In genomic region chr9:20980713-20981481, GRCh38 we compare ENCODE assay signal across 9 cellular contexts. TPM values are rescaled to one million over a fixed set of nuclear protein-coding genes. Genes with fewer than 3 reads are reported as not detected.
DNase-seq lines count a peak whose midpoint lies in the region; ATAC-seq and TF ChIP-seq lines count a peak whose summit lies in the region.
"Had no signal": no experiment of that assay in that cellular context is flagged by ENCODE, and none has a peak within 500 bp of the region (broad histone marks: within the 10 kb centered on the region; RNA-seq: fewer than 3 reads in every experiment).

No MANE protein-coding gene starts in this region.

- peak in 1 of 2 donors; percentile 14 for TF ChIP-seq POLR2A in adrenal gland (IDR thresholded peaks at IDR 0.05)

- H3K36me3 ChIP-seq in adrenal gland (replicated peaks in 1 of 2): no peaks in the 10 kb centered on the region
- H3K36me3 ChIP-seq: ovary had no signal

- 18 to 25% (median 23%) methylated on average over 3 of the region's 3 CpGs for WGBS in adrenal gland, 4 donors

- no peaks in the 10 kb centered on the region for H3K9me3 ChIP-seq in adrenal gland (replicated peaks in 1 of 3)
- H3K9me3 ChIP-seq: ovary had no signal

- intact Hi-C loops in adrenal gland (cut with DNase I): no loop called here

- no peak for TF ChIP-seq CTCF in adrenal gland (IDR thresholded peaks at IDR 0.05)

- peak; percentile 36 to 74 (median 53) for DNase-seq in adrenal gland
- peak; percentile 35 for DNase-seq in myocyte (ENCODE audit: low read depth)
- no peak for DNase-seq in stimulated activated CD4-positive, alpha-beta T cell treated with anti-CD3 and anti-CD28 coated beads, Interleukin-1b, Interleukin-23, amount 100 ng/mL, for 48 hours
- no peak for DNase-seq in NCI-H526 (lab: John Stamatoyannopoulos, UW)
- DNase-seq in activated CD8-positive, alpha-beta memory T cell treated with anti-CD3 and anti-CD28 coated beads for 24 hours: no peak
- no peak for DNase-seq in activated naive CD4-positive, alpha-beta T cell (lab: John Stamatoyannopoulos, UW)

- peak overlapping the region in 1 of 4 donors; percentile 5 for H3K4me3 ChIP-seq in adrenal gland
- H3K4me3 ChIP-seq: ovary had no signal

- H3K4me1 ChIP-seq in adrenal gland (replicated peaks in 1 of 2): peaks cover 23 to 33% of the 10 kb centered on the region in 2 donors

- ATAC-seq in GM18907 (IDR thresholded peaks at IDR 0.05; ENCODE audit: unreplicated experiment) (peak; percentile 76), HG03135 (IDR thresholded peaks at IDR 0.05; ENCODE audit: unreplicated experiment) (peak; percentile 81)

- H3K27ac ChIP-seq in adrenal gland: peak overlapping the region; percentile 51 to 87 (median 82)

- no peaks in the 10 kb centered on the region for H3K27me3 ChIP-seq in adrenal gland
- H3K27me3 ChIP-seq: ovary had no signal

RNA-seq across cellular contexts. Expression of gene HACD4, which starts 50.5 kb away (rescaled TPM):
- total RNA-seq in adrenal gland (10 to 100 TPM in 2 of 8 donors, 1 to 10 TPM in 6; 1.8 to 13.7 (median 6.3) TPM), myocyte (0.10 and 0.16 TPM in 2 replicates)
- 1 to 10 TPM; 1.7 to 2.6 (median 2.1) TPM for polyA plus RNA-seq in adrenal gland
- polyA plus RNA-seq in myocyte (2012): 0.08 TPM

Comparison
In these comparisons a context has a peak if more than half of its experiments do, and no peak if none do; other contexts are left out.
1. DNase-seq: peak in adrenal gland (7 of 7) and myocyte (single experiment); none in stimulated activated CD4-positive, alpha-beta T cell treated with anti-CD3 and anti-CD28 coated beads, Interleukin-1b, Interleukin-23, amount 100 ng/mL, for 48 hours (single experiment), NCI-H526 (0 of 2), activated CD8-positive, alpha-beta memory T cell treated with anti-CD3 and anti-CD28 coated beads for 24 hours (single experiment) and activated naive CD4-positive, alpha-beta T cell (0 of 4).